In genomic region chr6:4607026-4607704, GRCh38 we compare ENCODE assay signal across 9 cellular contexts.
DNase-seq lines count a peak whose midpoint lies in the region; ATAC-seq and TF ChIP-seq lines count a peak whose summit lies in the region.
"Had no signal": no experiment of that assay in that cellular context is flagged by ENCODE, and none has a peak within 500 bp of the region (broad histone marks: within the 10 kb centered on the region; RNA-seq: fewer than 3 reads in every experiment).

No MANE protein-coding gene starts in this region.

- DNase-seq in GM23338 (ENCODE audit: low spot score) (no peak), OCI-M1 (lab: John Stamatoyannopoulos, UW) (peak; percentile 13), esophagus squamous epithelium (lab: John Stamatoyannopoulos, UW) (no peak), SK-N-DZ (ENCODE audit: low spot score) (no peak)
- no peak for DNase-seq in activated CD4-positive, alpha-beta T cell treated with anti-CD3 and anti-CD28 coated beads, Interleukin-2, amount 10 ng/mL, durations not matched to agents 24 days and 14 days
- DNase-seq in activated naive CD4-positive, alpha-beta T cell treated with anti-CD3 and anti-CD28 coated beads, Interleukin-2, amount 50 U/mL, for 72 hours (ENCODE audit: low spot score in 2 of 2), result no peak

- H3K36me3 Mint-ChIP-seq in GM23338 (ENCODE audit: low read depth), result no peaks in the 10 kb centered on the region
- H3K36me3 Mint-ChIP-seq in activated CD4-positive, alpha-beta T cell treated with anti-CD3 and anti-CD28 coated beads, Interleukin-2, amount 10 ng/mL, durations not matched to agents 24 days and 14 days (ENCODE audit: low read depth), result no peaks in the 10 kb centered on the region
- H3K36me3 Mint-ChIP-seq in activated naive CD4-positive, alpha-beta T cell treated with anti-CD3 and anti-CD28 coated beads, Interleukin-2, amount 50 U/mL, for 72 hours, result no peaks in the 10 kb centered on the region

- H3K4me1 ChIP-seq in GM23338 (ENCODE audit: insufficient read depth), result no peaks in the 10 kb centered on the region
- H3K4me1 ChIP-seq in esophagus squamous epithelium, result peaks cover 16 to 51% (median 25%) of the 10 kb centered on the region in 3 donors
- no peaks in the 10 kb centered on the region for H3K4me1 ChIP-seq in rectal smooth muscle tissue (ENCODE audit: control insufficient read depth, insufficient read depth, low read length)

- H3K4me3 Mint-ChIP-seq in GM23338, result no peak overlapping the region
- H3K4me3 Mint-ChIP-seq in activated CD4-positive, alpha-beta T cell treated with anti-CD3 and anti-CD28 coated beads, Interleukin-2, amount 10 ng/mL, durations not matched to agents 24 days and 14 days, result no peak overlapping the region

- no peak overlapping the region for H3K27ac Mint-ChIP-seq in GM23338
- H3K27ac Mint-ChIP-seq in activated CD4-positive, alpha-beta T cell treated with anti-CD3 and anti-CD28 coated beads, Interleukin-2, amount 10 ng/mL, durations not matched to agents 24 days and 14 days, result no peak overlapping the region
- no peak overlapping the region for H3K27ac Mint-ChIP-seq in activated naive CD4-positive, alpha-beta T cell treated with anti-CD3 and anti-CD28 coated beads, Interleukin-2, amount 50 U/mL, for 72 hours

- H3K4me1 Mint-ChIP-seq in GM23338, result no peaks in the 10 kb centered on the region; the same call in 2 of the 3 replicates
- peaks cover 2% of the 10 kb centered on the region for H3K4me1 Mint-ChIP-seq in activated CD4-positive, alpha-beta T cell treated with anti-CD3 and anti-CD28 coated beads, Interleukin-2, amount 10 ng/mL, durations not matched to agents 24 days and 14 days

- no peak overlapping the region for H3K4me2 ChIP-seq in GM23338

- TF ChIP-seq POLR2A in esophagus squamous epithelium (IDR thresholded peaks at IDR 0.05), result no peak

- intact Hi-C loops in esophagus squamous epithelium (cut with DNase I), result no loop called here
- intact Hi-C loops in activated CD4-positive, alpha-beta T cell treated with anti-CD3 and anti-CD28 coated beads, Interleukin-2, amount 10 ng/mL, durations not matched to agents 24 days and 14 days (cut with micrococcal nuclease), result no loop called here

- H3K27me3 Mint-ChIP-seq in GM23338 (ENCODE audit: insufficient read depth, low read depth, poor library complexity), result peaks cover 7% of the 10 kb centered on the region
- no peaks in the 10 kb centered on the region for H3K27me3 Mint-ChIP-seq in activated CD4-positive, alpha-beta T cell treated with anti-CD3 and anti-CD28 coated beads, Interleukin-2, amount 10 ng/mL, durations not matched to agents 24 days and 14 days

- H3K36me3 ChIP-seq in GM23338 (ENCODE audit: insufficient read depth) (no peaks in the 10 kb centered on the region), esophagus squamous epithelium (no peaks in the 10 kb centered on the region), rectal smooth muscle tissue (ENCODE audit: control insufficient read depth, insufficient read depth, low read length) (no peaks in the 10 kb centered on the region)
- H3K36me3 ChIP-seq: tibial nerve had no signal

- H3K4me3 ChIP-seq in GM23338 (no peak overlapping the region), esophagus squamous epithelium (peak overlapping the region in 1 of 4 donors; percentile 7), rectal smooth muscle tissue (ENCODE audit: low read length) (peak overlapping the region; percentile 22)

- no peaks in the 10 kb centered on the region for H3K9me2 ChIP-seq in GM23338 (ENCODE audit: insufficient read depth)

- 0 out of 2 replicates have a peak overlapping the region, but pooled peaks have one; percentile 28 for H2AFZ ChIP-seq in GM23338

- H3K9me3 Mint-ChIP-seq in GM23338, result no peaks in the 10 kb centered on the region; the same call in 2 of the 3 replicates
- no peaks in the 10 kb centered on the region for H3K9me3 Mint-ChIP-seq in activated CD4-positive, alpha-beta T cell treated with anti-CD3 and anti-CD28 coated beads, Interleukin-2, amount 10 ng/mL, durations not matched to agents 24 days and 14 days
- no peaks in the 10 kb centered on the region for H3K9me3 Mint-ChIP-seq in activated naive CD4-positive, alpha-beta T cell treated with anti-CD3 and anti-CD28 coated beads, Interleukin-2, amount 50 U/mL, for 72 hours

- WGBS in esophagus squamous epithelium, 2 donors, result 52 to 66% methylated on average over 13 of the region's 13 CpGs

- H3K79me2 ChIP-seq in GM23338 (replicated peaks; ENCODE audit: insufficient read depth), result no peaks in the 10 kb centered on the region

- no peak overlapping the region for H3K9ac ChIP-seq in rectal smooth muscle tissue (ENCODE audit: low read length)

- TF ChIP-seq CTCF in GM23338 (conservative IDR thresholded peaks at IDR 0.05; ENCODE audit: low read depth in 2 of 2) (no peak), esophagus squamous epithelium (IDR thresholded peaks at IDR 0.05) (no peak)

- H3K9me3 ChIP-seq in esophagus squamous epithelium, result no peaks in the 10 kb centered on the region
- H3K9me3 ChIP-seq: tibial nerve had no signal

- ATAC-seq in GM23338 (no peak), HG03457 (IDR thresholded peaks at IDR 0.05; ENCODE audit: unreplicated experiment) (no peak)
- no peak for ATAC-seq in activated naive CD4-positive, alpha-beta T cell treated with anti-CD3 and anti-CD28 coated beads, Interleukin-2, amount 50 U/mL, for 72 hours

- H3K27me3 ChIP-seq in GM23338 (ENCODE audit: insufficient read depth) (no peaks in the 10 kb centered on the region), esophagus squamous epithelium (no peaks in the 10 kb centered on the region), rectal smooth muscle tissue (ENCODE audit: control insufficient read depth, insufficient read depth, low read length) (no peaks in the 10 kb centered on the region)
- H3K27me3 ChIP-seq: tibial nerve had no signal

- H3F3A ChIP-seq in GM23338 (replicated peaks; ENCODE audit: low read depth), result no peaks in the 10 kb centered on the region

- no peaks in the 10 kb centered on the region for H4K20me1 ChIP-seq in GM23338 (replicated peaks; ENCODE audit: insufficient read depth)

- no peak overlapping the region for H3K27ac ChIP-seq in GM23338 (ENCODE audit: low read depth)
- H3K27ac ChIP-seq in esophagus squamous epithelium, result peak overlapping the region; percentile 36 to 69 (median 43)
- H3K27ac ChIP-seq in rectal smooth muscle tissue (ENCODE audit: low read depth, low read length), result no peak overlapping the region

TF ChIP-seq in GM23338, 12 proteins besides CTCF, POLR2A, EP300 and RAD21 (continues in another document):
- TF ChIP-seq ETS1 (IDR thresholded peaks at IDR 0.05) (no peak), ZNF114 (CRISPR knock-in tag; IDR thresholded peaks at IDR 0.05) (no peak), ZNF331 (CRISPR knock-in tag; IDR thresholded peaks at IDR 0.05; ENCODE audit: low read depth) (no peak)

Comparison
In these comparisons a context has a peak if more than half of its experiments do, and no peak if none do; other contexts are left out.
1. H3K27ac ChIP-seq: peak in esophagus squamous epithelium (4 of 4); none in GM23338 (single experiment) and rectal smooth muscle tissue (single experiment).